Comparison of ENCODE assay signal across 1 cellular context in genomic region chr1:44784094-44785026, GRCh38.
A peak's percentile ranks its signal among the peaks of the same experiment; 100 is the strongest.
TF ChIP-seq lines count a peak whose summit lies in the region.

No MANE protein-coding gene starts in this region.

TF ChIP-seq in GM23338, 12 proteins besides CTCF, POLR2A, EP300 and RAD21 (continued from another document):
- TF ChIP-seq ETS1 (IDR thresholded peaks at IDR 0.05) (peak; percentile 30; the same call in 1 of the 2 replicates), CREB1 (CRISPR knock-in tag; IDR thresholded peaks at IDR 0.05; ENCODE audit: low read depth) (peak; percentile 35; the same call in 1 of the 2 replicates)
TF ChIP-seq in GM23338: peak in this region for 3.
